ENCODE assay signal across 17 cellular contexts in the genomic region with DNA sequence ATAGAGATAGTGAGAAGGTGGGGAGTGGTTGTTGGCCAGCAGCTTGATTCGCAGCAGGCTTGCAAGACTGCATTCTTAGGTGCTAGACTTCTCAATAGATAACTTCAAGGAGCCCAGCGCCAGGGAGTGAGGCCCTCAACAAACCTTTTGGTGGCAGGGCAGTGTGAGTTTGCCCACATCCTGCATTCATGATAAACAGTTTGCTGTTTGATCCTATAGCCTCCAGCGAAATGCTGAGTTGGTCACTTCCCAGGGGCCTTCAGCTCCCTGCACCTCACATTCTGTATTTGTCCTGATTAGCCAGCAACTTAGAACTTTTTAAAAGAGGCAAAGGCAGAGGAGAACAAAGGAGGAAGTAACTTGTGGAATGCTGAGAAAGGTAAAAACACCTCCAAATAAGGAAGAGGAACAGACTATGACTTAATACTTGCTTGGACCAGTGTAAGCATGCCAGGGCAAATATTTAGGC. TPM values are rescaled to one million over a fixed set of nuclear protein-coding genes. Genes with fewer than 3 reads are reported as not detected.
DNase-seq lines count a peak whose midpoint lies in the region; ATAC-seq and TF ChIP-seq lines count a peak whose summit lies in the region.
"Had no signal": no experiment of that assay in that cellular context is flagged by ENCODE, and none has a peak within 500 bp of the region (broad histone marks: within the 10 kb centered on the region; RNA-seq: fewer than 3 reads in every experiment).

No MANE protein-coding gene starts in this region.

- intact Hi-C loops in CD8-positive, alpha-beta T cell (cut with DNase I, micrococcal nuclease) = no loop called here

- H3K4me1 Mint-ChIP-seq in osteocyte (ENCODE audit: unreplicated experiment) = peaks cover 42% of the 10 kb centered on the region
- no peaks in the 10 kb centered on the region for H3K4me1 Mint-ChIP-seq in CD8-positive, alpha-beta T cell (ENCODE audit: low read depth)
- H3K4me1 Mint-ChIP-seq: activated naive CD8-positive, alpha-beta T cell treated with anti-CD3 and anti-CD28 coated beads, Interleukin-2, amount 50 U/mL, for 24 hours had no signal

- H3K9me3 Mint-ChIP-seq in osteocyte (ENCODE audit: unreplicated experiment) = no peaks in the 10 kb centered on the region
- H3K9me3 Mint-ChIP-seq in CD8-positive, alpha-beta T cell = no peaks in the 10 kb centered on the region
- H3K9me3 Mint-ChIP-seq: activated naive CD8-positive, alpha-beta T cell treated with anti-CD3 and anti-CD28 coated beads, Interleukin-2, amount 50 U/mL, for 24 hours had no signal

- DNase-seq in ELF-1 (ENCODE audit: low read depth, low spot score) = peak; percentile 92
- peak; percentile 61 for DNase-seq in RPMI7951 (ENCODE audit: low read depth)
- DNase-seq in hepatocyte (ENCODE audit: low spot score) = no peak
- DNase-seq in osteocyte (ENCODE audit: extremely low spot score, unreplicated experiment) = no peak
- no peak for DNase-seq in NCI-H524 (lab: John Stamatoyannopoulos, UW)
- no peak for DNase-seq in effector CD4-positive, alpha-beta T cell
- DNase-seq in activated CD8-positive, alpha-beta memory T cell treated with anti-CD3 and anti-CD28 coated beads for 24 hours = no peak
- no peak for DNase-seq in CD8-positive, alpha-beta T cell
- DNase-seq: ACHN; activated naive CD8-positive, alpha-beta T cell treated with anti-CD3 and anti-CD28 coated beads, Interleukin-2, amount 50 U/mL, for 24 hours; dermis blood vessel endothelial cell; foreskin melanocyte; left cardiac atrium; NCI-H2107; spleen; thyroid gland had no signal

- H3K79me2 ChIP-seq in hepatocyte = no peaks in the 10 kb centered on the region

- peak overlapping the region; percentile 17 for H3K27ac Mint-ChIP-seq in osteocyte (ENCODE audit: unreplicated experiment)
- H3K27ac Mint-ChIP-seq in CD8-positive, alpha-beta T cell = no peak overlapping the region
- H3K27ac Mint-ChIP-seq: activated naive CD8-positive, alpha-beta T cell treated with anti-CD3 and anti-CD28 coated beads, Interleukin-2, amount 50 U/mL, for 24 hours had no signal

- H3K4me2 ChIP-seq in hepatocyte = peak overlapping the region; percentile 50

- no peaks in the 10 kb centered on the region for H3K36me3 Mint-ChIP-seq in osteocyte (ENCODE audit: unreplicated experiment)
- no peaks in the 10 kb centered on the region for H3K36me3 Mint-ChIP-seq in CD8-positive, alpha-beta T cell

- peak overlapping the region; percentile 37 for H2AFZ ChIP-seq in hepatocyte

- no peaks in the 10 kb centered on the region for H3K9me2 ChIP-seq in hepatocyte (replicated peaks; ENCODE audit: insufficient read depth)

- WGBS in hepatocyte (ENCODE audit: low lambda C conversion rate, missing lambda C conversion rate) = 44% methylated on average over 3 of the region's 3 CpGs

- no peak overlapping the region for H3K4me3 ChIP-seq in hepatocyte
- H3K4me3 ChIP-seq in CD8-positive, alpha-beta T cell (ENCODE audit: low read depth, low read length) = no peak overlapping the region
- H3K4me3 ChIP-seq: spleen, thyroid gland had no signal

- H3K9me3 ChIP-seq in hepatocyte (ENCODE audit: low read depth) = no peaks in the 10 kb centered on the region
- H3K9me3 ChIP-seq in CD8-positive, alpha-beta T cell (ENCODE audit: low read length) = no peaks in the 10 kb centered on the region
- H3K9me3 ChIP-seq: spleen, thyroid gland had no signal

- CTCF ChIA-PET in CD8-positive, alpha-beta T cell (lab: Charles Lee) = interaction anchor here (1.0 kb wide), 1 partner anchor 14 kb away, joined by 3 read pairs; no protein-coding TSS in a partner anchor

- H3K4me1 ChIP-seq in hepatocyte (ENCODE audit: insufficient read depth) = peaks cover 29% of the 10 kb centered on the region
- no peaks in the 10 kb centered on the region for H3K4me1 ChIP-seq in CD8-positive, alpha-beta T cell (ENCODE audit: insufficient read depth, low read length)
- H3K4me1 ChIP-seq: spleen, thyroid gland had no signal

- no peaks in the 10 kb centered on the region for H3K27me3 Mint-ChIP-seq in osteocyte (ENCODE audit: unreplicated experiment)
- H3K27me3 Mint-ChIP-seq in CD8-positive, alpha-beta T cell (ENCODE audit: low read depth) = peaks cover 13% of the 10 kb centered on the region

- no peak overlapping the region for H3K4me3 Mint-ChIP-seq in osteocyte (ENCODE audit: unreplicated experiment)
- H3K4me3 Mint-ChIP-seq in CD8-positive, alpha-beta T cell = no peak overlapping the region
- H3K4me3 Mint-ChIP-seq: activated naive CD8-positive, alpha-beta T cell treated with anti-CD3 and anti-CD28 coated beads, Interleukin-2, amount 50 U/mL, for 24 hours had no signal

- H3K27me3 ChIP-seq in hepatocyte = no peaks in the 10 kb centered on the region
- H3K27me3 ChIP-seq in CD8-positive, alpha-beta T cell (ENCODE audit: insufficient read depth, low read length) = no peaks in the 10 kb centered on the region
- H3K27me3 ChIP-seq: thyroid gland had no signal

- H3K27ac ChIP-seq in hepatocyte = peak overlapping the region; percentile 69
- H3K27ac ChIP-seq in CD8-positive, alpha-beta T cell (ENCODE audit: low read depth, low read length) = no peak overlapping the region
- H3K27ac ChIP-seq: spleen, thyroid gland had no signal

- H4K20me1 ChIP-seq in hepatocyte (ENCODE audit: insufficient read depth, poor library complexity, severe bottlenecking) = no peaks in the 10 kb centered on the region

- H3K36me3 ChIP-seq in hepatocyte (replicated peaks; ENCODE audit: insufficient read depth, low read depth) = no peaks in the 10 kb centered on the region
- H3K36me3 ChIP-seq in CD8-positive, alpha-beta T cell (ENCODE audit: insufficient read depth, low read length) = no peaks in the 10 kb centered on the region
- H3K36me3 ChIP-seq: spleen, thyroid gland had no signal

- ATAC-seq in CD8-positive, alpha-beta T cell = no peak
- ATAC-seq: activated naive CD8-positive, alpha-beta T cell treated with anti-CD3 and anti-CD28 coated beads, Interleukin-2, amount 50 U/mL, for 24 hours; left cardiac atrium had no signal

- TF ChIP-seq CTCF in hepatocyte (IDR thresholded peaks at IDR 0.05; ENCODE audit: poor library complexity) (no peak), osteocyte (IDR thresholded peaks at IDR 0.05) (no peak)
- TF ChIP-seq CTCF in CD8-positive, alpha-beta T cell (IDR thresholded peaks at IDR 0.05) = no peak

- POLR2A ChIA-PET in CD8-positive, alpha-beta T cell (lab: Charles Lee) = no interaction called here

RNA-seq across cellular contexts. Expression of a gene that starts 25.1 kb away (rescaled TPM):
- total RNA-seq in RPMI7951 (2014; rRNA removed; shearing (Covaris generic)) = not detected in 2 replicates
- total RNA-seq in hepatocyte (not detected in 2 replicates), osteocyte (not detected in 2 replicates)
- 0.04 TPM in 1 of 2 replicates, not detected in the other for polyA plus RNA-seq in hepatocyte
- not detected for total RNA-seq in CD8-positive, alpha-beta T cell
- total RNA-seq: dermis blood vessel endothelial cell, left cardiac atrium, spleen, thyroid gland had no signal
- polyA plus RNA-seq: neural cell, spleen had no signal

RNA-seq across cellular contexts. Expression of a gene that starts 35.5 kb away (rescaled TPM):
- not detected in 2 replicates for total RNA-seq in RPMI7951 (2014; rRNA removed; shearing (Covaris generic))
- total RNA-seq in hepatocyte = not detected in 2 replicates
- polyA plus RNA-seq in hepatocyte = not detected in 2 replicates
- total RNA-seq in osteocyte = not detected in 2 replicates
- not detected for total RNA-seq in CD8-positive, alpha-beta T cell
- total RNA-seq: dermis blood vessel endothelial cell, left cardiac atrium, spleen, thyroid gland had no signal
- polyA plus RNA-seq: neural cell, spleen had no signal

RNA-seq across cellular contexts. Expression of a gene that starts 59.3 kb away (rescaled TPM):
- total RNA-seq in RPMI7951 (2014; rRNA removed; shearing (Covaris generic)) = not detected in 2 replicates
- total RNA-seq in hepatocyte = 1.1 TPM in 1 of 2 replicates, not detected in the other
- not detected in 2 replicates for polyA plus RNA-seq in hepatocyte
- 0.38 and 0.63 TPM in 2 replicates for total RNA-seq in osteocyte
- total RNA-seq in CD8-positive, alpha-beta T cell = not detected
- total RNA-seq: left cardiac atrium, spleen, thyroid gland had no signal
- polyA plus RNA-seq: neural cell, spleen had no signal

Comparison
In these comparisons a context has a peak if more than half of its experiments do, and no peak if none do; other contexts are left out.
1. DNase-seq: peak in ELF-1 (single experiment) and RPMI7951 (single experiment); none in hepatocyte (single experiment), osteocyte (single experiment), NCI-H524 (0 of 2), effector CD4-positive, alpha-beta T cell (single experiment), activated CD8-positive, alpha-beta memory T cell treated with anti-CD3 and anti-CD28 coated beads for 24 hours (single experiment) and CD8-positive, alpha-beta T cell (0 of 7).